ENCODE assay signal across 9 cellular contexts in the genomic region with DNA sequence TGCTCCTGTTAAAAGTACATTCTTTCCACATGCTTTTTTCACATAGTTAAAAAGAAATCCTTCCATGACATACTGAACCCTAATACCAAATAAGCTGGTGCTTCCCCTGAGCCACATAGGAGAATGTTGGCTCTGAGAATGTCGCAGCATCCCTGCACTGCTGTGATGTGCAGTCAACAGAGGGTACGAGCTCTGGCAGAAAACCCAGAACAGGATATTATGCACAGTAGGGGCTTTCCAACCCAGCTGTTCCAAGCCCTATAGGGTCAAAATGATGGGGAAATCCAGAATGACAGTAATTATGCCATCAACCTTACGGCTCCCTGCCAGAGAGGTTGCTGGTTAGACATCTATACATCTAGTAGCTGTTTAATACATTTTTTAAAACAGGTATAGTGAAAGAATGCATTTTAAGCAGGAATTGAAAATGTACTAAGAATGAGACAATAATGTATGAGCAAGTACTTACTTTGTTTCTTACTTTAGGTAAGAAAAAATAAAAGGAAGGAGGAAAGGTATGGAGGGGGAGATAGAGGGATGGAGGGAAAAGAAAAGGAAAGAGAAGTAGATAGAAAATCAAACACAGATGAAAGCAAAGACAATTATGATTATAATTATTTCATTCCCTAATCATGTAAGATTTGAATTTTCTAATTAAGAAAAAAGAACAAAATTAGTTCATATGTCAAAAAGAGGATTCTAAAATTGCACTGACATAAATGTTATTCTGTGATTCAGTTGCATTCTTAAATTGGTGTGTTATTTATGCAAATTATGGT.
DNase-seq lines count a peak whose midpoint lies in the region; ATAC-seq lines count a peak whose summit lies in the region.
"Had no signal": no experiment of that assay in that cellular context is flagged by ENCODE, and none has a peak within 500 bp of the region (broad histone marks: within the 10 kb centered on the region; RNA-seq: fewer than 3 reads in every experiment).

No MANE protein-coding gene starts in this region.

- H3K27me3 Mint-ChIP-seq in stimulated activated memory B cell treated with anti-CD40 and anti-IgM and Interleukin-4, amounts not matched to agents 10 μg/mL and 1 μg/mL and 100 μg/mL, for 72 hours, result no peaks in the 10 kb centered on the region

- peak; percentile 55 for ATAC-seq in HG03460 (IDR thresholded peaks at IDR 0.05; ENCODE audit: unreplicated experiment)
- ATAC-seq in stimulated activated memory B cell treated with anti-CD40 and anti-IgM and Interleukin-4, amounts not matched to agents 10 μg/mL and 1 μg/mL and 100 μg/mL, for 72 hours, result peak; percentile 87

- no peaks in the 10 kb centered on the region for H3K9me3 Mint-ChIP-seq in stimulated activated memory B cell treated with anti-CD40 and anti-IgM and Interleukin-4, amounts not matched to agents 10 μg/mL and 1 μg/mL and 100 μg/mL, for 72 hours

- DNase-seq in NCI-H2081 (lab: John Stamatoyannopoulos, UW), result peak; percentile 53 to 77
- DNase-seq in NCI-H2081 treated with DMSO at 0.1 percent for 48 hours (lab: John Stamatoyannopoulos, UW), result no peak
- DNase-seq in activated T-helper 9 cell treated with anti-CD3 and anti-CD28 coated beads, Interleukin-2, amount 50 U/mL, for 16 hours (ENCODE audit: low read depth), result peak; percentile 9
- no peak for DNase-seq in mesenteric fat pad (ENCODE audit: low spot score)
- no peak for DNase-seq in NCI-H1105 (lab: John Stamatoyannopoulos, UW)
- no peak for DNase-seq in GM03348 (ENCODE audit: low spot score)
- DNase-seq: NCI-H82 had no signal

- H3K4me1 Mint-ChIP-seq in stimulated activated memory B cell treated with anti-CD40 and anti-IgM and Interleukin-4, amounts not matched to agents 10 μg/mL and 1 μg/mL and 100 μg/mL, for 72 hours, result peaks cover 42% of the 10 kb centered on the region

- no peaks in the 10 kb centered on the region for H3K36me3 Mint-ChIP-seq in stimulated activated memory B cell treated with anti-CD40 and anti-IgM and Interleukin-4, amounts not matched to agents 10 μg/mL and 1 μg/mL and 100 μg/mL, for 72 hours

- H3K4me3 Mint-ChIP-seq in stimulated activated memory B cell treated with anti-CD40 and anti-IgM and Interleukin-4, amounts not matched to agents 10 μg/mL and 1 μg/mL and 100 μg/mL, for 72 hours, result peak overlapping the region; percentile 25

- H3K27ac Mint-ChIP-seq in stimulated activated memory B cell treated with anti-CD40 and anti-IgM and Interleukin-4, amounts not matched to agents 10 μg/mL and 1 μg/mL and 100 μg/mL, for 72 hours, result peak overlapping the region; percentile 66

Comparison
In these comparisons a context has a peak if more than half of its experiments do, and no peak if none do; other contexts are left out.
1. DNase-seq: peak in NCI-H2081 (2 of 2) and activated T-helper 9 cell treated with anti-CD3 and anti-CD28 coated beads, Interleukin-2, amount 50 U/mL, for 16 hours (single experiment); none in NCI-H2081 treated with DMSO at 0.1 percent for 48 hours (single experiment), mesenteric fat pad (single experiment), NCI-H1105 (single experiment) and GM03348 (single experiment).